ENCODE assay signal across 15 cellular contexts in the genomic region with DNA sequence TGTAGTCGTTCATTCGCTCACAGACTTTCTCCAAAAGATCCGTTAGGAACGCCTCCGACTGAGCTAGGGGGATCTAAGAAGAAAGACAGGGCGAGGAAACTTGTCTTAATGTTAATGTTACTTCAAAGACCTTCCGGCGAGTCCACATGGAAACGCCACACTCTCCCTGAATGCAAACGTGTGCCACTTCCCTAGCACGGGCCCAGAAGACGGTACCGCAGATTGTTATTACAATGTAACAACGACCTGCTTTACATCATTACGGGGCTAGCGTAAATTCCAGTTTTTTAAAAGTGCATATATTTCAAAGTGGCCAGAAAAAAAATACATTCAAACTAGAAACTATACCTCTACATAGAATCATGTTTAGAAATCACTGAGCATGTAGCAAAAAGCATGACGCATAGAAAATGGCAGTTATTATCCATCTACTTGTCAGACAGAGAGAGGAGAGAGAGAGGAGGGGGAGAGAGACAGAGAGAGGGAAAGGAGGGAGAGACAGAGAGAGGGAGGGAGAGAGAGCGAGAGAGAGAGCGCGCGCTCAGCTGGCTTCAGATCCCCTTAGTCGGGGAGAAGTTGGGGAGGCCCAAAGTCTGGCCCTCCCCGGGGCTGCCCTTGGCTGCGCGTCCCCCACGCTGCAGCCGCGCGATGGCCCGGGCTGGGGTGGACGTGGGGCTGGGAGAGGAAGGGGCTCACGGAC. TPM values are rescaled to one million over a fixed set of nuclear protein-coding genes. Genes with fewer than 3 reads are reported as not detected.
DNase-seq lines count a peak whose midpoint lies in the region; FAIRE-seq and TF ChIP-seq lines count a peak whose summit lies in the region.
"Had no signal": no experiment of that assay in that cellular context is flagged by ENCODE, and none has a peak within 500 bp of the region (broad histone marks: within the 10 kb centered on the region; RNA-seq: fewer than 3 reads in every experiment).

No MANE protein-coding gene starts in this region.

- H3K9me3 Mint-ChIP-seq in activated CD4-positive, alpha-beta T cell treated with anti-CD3 and anti-CD28 coated beads, Interleukin-2, amount 10 ng/mL, durations not matched to agents 7 days and 5 days, result peaks cover 4% of the 10 kb centered on the region

- no peaks in the 10 kb centered on the region for H3K79me2 ChIP-seq in smooth muscle cell (ENCODE audit: low read depth)

- peaks cover 3% of the 10 kb centered on the region for H3K36me3 Mint-ChIP-seq in activated CD4-positive, alpha-beta T cell treated with anti-CD3 and anti-CD28 coated beads, Interleukin-2, amount 10 ng/mL, durations not matched to agents 7 days and 5 days (ENCODE audit: low read depth)

- peak overlapping the region; percentile 73 for H3K4me2 ChIP-seq in smooth muscle cell

- no peak overlapping the region for H2AFZ ChIP-seq in smooth muscle cell (ENCODE audit: low read depth)

- H4K20me1 ChIP-seq in smooth muscle cell (ENCODE audit: low read depth), result no peaks in the 10 kb centered on the region

- H3K4me3 ChIP-seq in WERI-Rb-1 (ENCODE audit: low read depth, low read length) (peak overlapping the region; percentile 70), iPS-15b (ENCODE audit: low read depth, low read length) (peak overlapping the region; percentile 46), smooth muscle cell (no peak overlapping the region)

- H3K4me1 Mint-ChIP-seq in activated CD4-positive, alpha-beta T cell treated with anti-CD3 and anti-CD28 coated beads, Interleukin-2, amount 10 ng/mL, durations not matched to agents 7 days and 5 days, result peaks cover 19% of the 10 kb centered on the region

- POLR2A ChIA-PET in activated CD4-positive, alpha-beta T cell treated with anti-CD3 and anti-CD28 coated beads, Interleukin-2, amount 10 ng/mL, durations not matched to agents 7 days and 5 days (lab: Charles Lee), result no interaction called here

- 2% methylated on average over 31 of the region's 32 CpGs for WGBS in smooth muscle cell (ENCODE audit: low lambda C conversion rate)

- CTCF ChIA-PET in activated CD4-positive, alpha-beta T cell treated with anti-CD3 and anti-CD28 coated beads, Interleukin-2, amount 10 ng/mL, durations not matched to agents 7 days and 5 days (lab: Charles Lee), result no interaction called here

- FAIRE-seq in GM12892 (lab: Jason Lieb, UNC), result no peak

- H3K9me3 ChIP-seq in WERI-Rb-1 (ENCODE audit: severe bottlenecking) (no peaks in the 10 kb centered on the region), iPS-15b (ENCODE audit: control insufficient read depth, insufficient read depth, low read length) (no peaks in the 10 kb centered on the region), smooth muscle cell (replicated peaks; ENCODE audit: low read depth) (no peaks in the 10 kb centered on the region)

- no peak for TF ChIP-seq CTCF in WERI-Rb-1 (IDR thresholded peaks at IDR 0.05; ENCODE audit: low read depth, low read length)
- TF ChIP-seq CTCF in smooth muscle cell (IDR thresholded peaks at IDR 0.05; ENCODE audit: borderline replicate concordance, insufficient read depth, poor library complexity, severe bottlenecking), result no peak

- TF ChIP-seq POLR2A in GM12892 (IDR thresholded peaks at IDR 0.05; ENCODE audit: low read depth, low read length), result no peak

- H3K9ac ChIP-seq in iPS-15b (ENCODE audit: low read depth, low read length) (no peak overlapping the region), smooth muscle cell (ENCODE audit: low read depth) (no peak overlapping the region)

- H3F3A ChIP-seq in smooth muscle cell (ENCODE audit: low read depth), result no peaks in the 10 kb centered on the region

- H3K27ac ChIP-seq in WERI-Rb-1, result peak overlapping the region; percentile 92
- H3K27ac ChIP-seq in smooth muscle cell (ENCODE audit: low read depth), result no peak overlapping the region
- H3K27ac ChIP-seq: cardiac muscle cell had no signal

- peak overlapping the region; percentile 7 for H3K4me3 Mint-ChIP-seq in activated CD4-positive, alpha-beta T cell treated with anti-CD3 and anti-CD28 coated beads, Interleukin-2, amount 10 ng/mL, durations not matched to agents 7 days and 5 days

- H3K36me3 ChIP-seq in WERI-Rb-1 (0 out of 2 replicates have a peak, but pooled peaks cover 3% of the 10 kb centered on the region), iPS-15b (ENCODE audit: control insufficient read depth, insufficient read depth, low read length) (no peaks in the 10 kb centered on the region), smooth muscle cell (ENCODE audit: low read depth) (no peaks in the 10 kb centered on the region)
- H3K36me3 ChIP-seq: cardiac muscle cell had no signal

- no peaks in the 10 kb centered on the region for H3K27me3 ChIP-seq in WERI-Rb-1 (ENCODE audit: insufficient read depth, low read depth, severe bottlenecking)
- peaks cover 95% of the 10 kb centered on the region for H3K27me3 ChIP-seq in iPS-15b (ENCODE audit: control insufficient read depth, insufficient read depth, low read length)
- peaks cover 100% of the 10 kb centered on the region for H3K27me3 ChIP-seq in smooth muscle cell (ENCODE audit: low read depth)

- peaks cover 84% of the 10 kb centered on the region for H3K27me3 Mint-ChIP-seq in activated CD4-positive, alpha-beta T cell treated with anti-CD3 and anti-CD28 coated beads, Interleukin-2, amount 10 ng/mL, durations not matched to agents 7 days and 5 days

- H3K27ac Mint-ChIP-seq in activated CD4-positive, alpha-beta T cell treated with anti-CD3 and anti-CD28 coated beads, Interleukin-2, amount 10 ng/mL, durations not matched to agents 7 days and 5 days, result no peak overlapping the region

- DNase-seq in activated CD4-positive, alpha-beta T cell treated with anti-CD3 and anti-CD28 coated beads, Interleukin-2, amount 10 ng/mL, durations not matched to agents 7 days and 5 days, result no peak
- DNase-seq in activated CD4-positive, alpha-beta T cell treated with anti-CD3 and anti-CD28 coated beads for 1 hour, result no peak
- DNase-seq in WERI-Rb-1, result peak; percentile 24
- no peak for DNase-seq in smooth muscle cell (lab: John Stamatoyannopoulos, UW; ENCODE audit: unreplicated experiment)
- no peak for DNase-seq in DMS 273 (lab: John Stamatoyannopoulos, UW; ENCODE audit: unreplicated experiment)
- DNase-seq in NCI-H2227 treated with DMSO at 0.1 percent for 48 hours (lab: John Stamatoyannopoulos, UW), result no peak
- no peak for DNase-seq in GM12892 (ENCODE audit: insufficient read length)
- DNase-seq: ACHN, activated T-cell treated with anti-CD3 and anti-CD28 coated beads for 4 hours, DND-41, posterior cingulate gyrus had no signal

- H3K4me1 ChIP-seq in iPS-15b (ENCODE audit: control insufficient read depth, insufficient read depth, low read length) (peaks cover 6% of the 10 kb centered on the region), smooth muscle cell (ENCODE audit: low read depth) (peaks cover 13% of the 10 kb centered on the region)

RNA-seq across cellular contexts. Expression of a gene that starts 37.2 kb away (rescaled TPM):
- not detected for total RNA-seq in activated CD4-positive, alpha-beta T cell treated with anti-CD3 and anti-CD28 coated beads, Interleukin-2, amount 10 ng/mL, durations not matched to agents 7 days and 5 days
- 0.09 and 1.0 TPM in 2 replicates for total RNA-seq in smooth muscle cell
- not detected in 2 replicates for polyA plus RNA-seq in smooth muscle cell
- not detected for polyA plus RNA-seq in GM12892 (2012; ENCODE audit: missing spikeins)
- total RNA-seq: kidney epithelial cell; T-helper 2 cell treated with Interferon-gamma antibody and Interleukin-4, amounts not matched to agents 100 ng/mL and 5 ng/mL, for 36 hours had no signal
- polyA plus RNA-seq: cardiac muscle cell had no signal

RNA-seq across cellular contexts. Expression of a gene that starts 51.2 kb away (rescaled TPM):
- not detected for total RNA-seq in activated CD4-positive, alpha-beta T cell treated with anti-CD3 and anti-CD28 coated beads, Interleukin-2, amount 10 ng/mL, durations not matched to agents 7 days and 5 days
- not detected in 2 replicates for total RNA-seq in smooth muscle cell
- polyA plus RNA-seq in smooth muscle cell, result 0.07 TPM in 1 of 2 replicates, not detected in the other
- polyA plus RNA-seq in GM12892 (2012; ENCODE audit: missing spikeins), result not detected
- total RNA-seq: cardiac muscle cell; T-helper 2 cell treated with Interferon-gamma antibody and Interleukin-4, amounts not matched to agents 100 ng/mL and 5 ng/mL, for 36 hours had no signal
- polyA plus RNA-seq: cardiac muscle cell had no signal
